11 cellular contexts compared by ENCODE assay signal in the genomic region with DNA sequence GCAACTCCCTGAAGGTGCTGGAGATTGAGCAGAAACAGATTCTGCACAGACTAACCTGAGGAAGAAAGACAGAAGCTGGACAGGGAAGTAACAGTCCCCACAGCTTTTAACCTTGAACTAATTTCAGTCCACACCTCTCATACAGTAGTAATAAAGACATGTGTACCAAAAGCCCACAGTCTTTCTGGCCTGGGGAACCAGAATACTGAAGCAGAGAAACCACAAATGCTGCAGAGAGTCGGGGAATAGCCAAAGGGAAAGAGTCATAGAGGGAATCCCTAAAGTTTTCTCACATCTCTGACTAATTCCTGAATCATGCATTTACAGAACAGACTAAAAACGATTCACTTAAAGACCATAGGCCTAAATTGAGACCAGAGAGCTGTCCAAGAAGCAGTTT.
DNase-seq lines count a peak whose midpoint lies in the region; ATAC-seq, FAIRE-seq and TF ChIP-seq lines count a peak whose summit lies in the region.
"Had no signal": no experiment of that assay in that cellular context is flagged by ENCODE, and none has a peak within 500 bp of the region (broad histone marks: within the 10 kb centered on the region; RNA-seq: fewer than 3 reads in every experiment).

No MANE protein-coding gene starts in this region.

- peak overlapping the region; percentile 50 for H3K4me2 ChIP-seq in fibroblast of lung (ENCODE audit: extremely low read depth, insufficient read depth, low read length)

- ATAC-seq in GM21515 (IDR thresholded peaks at IDR 0.05; ENCODE audit: unreplicated experiment) (peak; percentile 79), HG02885 (IDR thresholded peaks at IDR 0.05; ENCODE audit: poor library complexity, unreplicated experiment) (no peak)
- ATAC-seq: sciatic nerve had no signal

- H3K36me3 ChIP-seq in fibroblast of lung (ENCODE audit: control insufficient read depth, insufficient read depth, low read length): no peaks in the 10 kb centered on the region
- H3K36me3 ChIP-seq in right atrium auricular region: no peaks in the 10 kb centered on the region

- H3K9ac ChIP-seq in fibroblast of lung (ENCODE audit: insufficient read depth, low read length): no peak overlapping the region

- TF ChIP-seq CTCF in fibroblast of lung (conservative IDR thresholded peaks at IDR 0.05 in 1 of 2, IDR thresholded peaks at IDR 0.05 in 1 of 2; ENCODE audit: low read depth in 1 of 2, low read length in 2 of 2): no peak
- TF ChIP-seq CTCF in right atrium auricular region (IDR thresholded peaks at IDR 0.05): no peak

- H3K4me1 ChIP-seq in fibroblast of lung (ENCODE audit: control insufficient read depth, extremely low read depth, insufficient read depth, low read length) (no peaks in the 10 kb centered on the region), right atrium auricular region (no peaks in the 10 kb centered on the region)

- no peak overlapping the region for H2AFZ ChIP-seq in fibroblast of lung (ENCODE audit: low read length)

- no peak for FAIRE-seq in HTR-8/SVneo (lab: Jason Lieb, UNC)
- FAIRE-seq: TTC549 had no signal

- H3K4me3 ChIP-seq in fibroblast of lung (replicated peaks in 1 of 4; ENCODE audit: control extremely low read depth in 1 of 4, insufficient read depth in 1 of 4, low read depth in 3 of 4, low read length in 4 of 4) (no peak overlapping the region), right atrium auricular region (no peak overlapping the region)

- no peaks in the 10 kb centered on the region for H4K20me1 ChIP-seq in fibroblast of lung (ENCODE audit: control insufficient read depth, extremely low read depth, insufficient read depth, low read length)

- H3K9me3 ChIP-seq in fibroblast of lung (ENCODE audit: control insufficient read depth, insufficient read depth, low read depth, low read length) (no peaks in the 10 kb centered on the region), right atrium auricular region (no peaks in the 10 kb centered on the region)

- DNase-seq in AG08395 (ENCODE audit: low spot score) (peak; percentile 74), HTR-8/SVneo (ENCODE audit: insufficient read length, low spot score) (peak; percentile 30), fibroblast of lung (ENCODE audit: low read depth in 2 of 2) (peak; percentile 82 to 93), right atrium auricular region (ENCODE audit: low spot score) (no peak), NCI-H146 (lab: John Stamatoyannopoulos, UW) (no peak), NCI-H128 (lab: John Stamatoyannopoulos, UW; ENCODE audit: unreplicated experiment) (no peak)
- DNase-seq: CD8-positive, alpha-beta memory T cell had no signal

- H3K27ac ChIP-seq in fibroblast of lung (ENCODE audit: insufficient read depth, low read length) (no peak overlapping the region), right atrium auricular region (no peak overlapping the region)

- no peaks in the 10 kb centered on the region for H3K79me2 ChIP-seq in fibroblast of lung (ENCODE audit: control insufficient read depth, insufficient read depth, low read length)

- H3K27me3 ChIP-seq in fibroblast of lung (ENCODE audit: control insufficient read depth, insufficient read depth, low read length): no peaks in the 10 kb centered on the region
- no peaks in the 10 kb centered on the region for H3K27me3 ChIP-seq in right atrium auricular region

Comparison
In these comparisons a context has a peak if more than half of its experiments do, and no peak if none do; other contexts are left out.
1. DNase-seq: peak in AG08395 (single experiment), HTR-8/SVneo (single experiment) and fibroblast of lung (2 of 2); none in right atrium auricular region (single experiment), NCI-H146 (single experiment) and NCI-H128 (single experiment).